1 cellular context compared by ENCODE assay signal in the genomic region with DNA sequence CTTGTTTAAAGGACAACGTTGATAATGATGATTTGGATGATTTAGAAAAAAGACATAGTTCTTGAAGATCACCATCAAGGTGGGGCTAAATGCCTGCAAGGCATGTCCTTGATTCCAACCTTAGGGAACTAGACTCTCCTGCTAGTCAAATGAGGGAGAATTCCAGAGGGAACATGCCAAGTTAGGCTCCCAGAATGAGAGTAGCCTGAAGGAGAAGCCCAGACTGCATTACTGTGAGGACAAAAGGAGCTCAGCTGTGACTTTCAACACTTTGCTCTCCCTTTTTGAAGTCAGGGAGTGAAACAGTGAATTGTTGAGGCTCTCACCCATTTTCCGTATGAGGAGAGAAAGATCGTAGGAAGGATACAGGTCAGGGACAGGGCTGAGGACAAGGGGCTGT.
TF ChIP-seq lines count a peak whose summit lies in the region.

No MANE protein-coding gene starts in this region.

TF ChIP-seq in HepG2, 621 proteins besides CTCF, POLR2A, EP300 and RAD21 (continued from another document):
- TF ChIP-seq, protein P1, sequence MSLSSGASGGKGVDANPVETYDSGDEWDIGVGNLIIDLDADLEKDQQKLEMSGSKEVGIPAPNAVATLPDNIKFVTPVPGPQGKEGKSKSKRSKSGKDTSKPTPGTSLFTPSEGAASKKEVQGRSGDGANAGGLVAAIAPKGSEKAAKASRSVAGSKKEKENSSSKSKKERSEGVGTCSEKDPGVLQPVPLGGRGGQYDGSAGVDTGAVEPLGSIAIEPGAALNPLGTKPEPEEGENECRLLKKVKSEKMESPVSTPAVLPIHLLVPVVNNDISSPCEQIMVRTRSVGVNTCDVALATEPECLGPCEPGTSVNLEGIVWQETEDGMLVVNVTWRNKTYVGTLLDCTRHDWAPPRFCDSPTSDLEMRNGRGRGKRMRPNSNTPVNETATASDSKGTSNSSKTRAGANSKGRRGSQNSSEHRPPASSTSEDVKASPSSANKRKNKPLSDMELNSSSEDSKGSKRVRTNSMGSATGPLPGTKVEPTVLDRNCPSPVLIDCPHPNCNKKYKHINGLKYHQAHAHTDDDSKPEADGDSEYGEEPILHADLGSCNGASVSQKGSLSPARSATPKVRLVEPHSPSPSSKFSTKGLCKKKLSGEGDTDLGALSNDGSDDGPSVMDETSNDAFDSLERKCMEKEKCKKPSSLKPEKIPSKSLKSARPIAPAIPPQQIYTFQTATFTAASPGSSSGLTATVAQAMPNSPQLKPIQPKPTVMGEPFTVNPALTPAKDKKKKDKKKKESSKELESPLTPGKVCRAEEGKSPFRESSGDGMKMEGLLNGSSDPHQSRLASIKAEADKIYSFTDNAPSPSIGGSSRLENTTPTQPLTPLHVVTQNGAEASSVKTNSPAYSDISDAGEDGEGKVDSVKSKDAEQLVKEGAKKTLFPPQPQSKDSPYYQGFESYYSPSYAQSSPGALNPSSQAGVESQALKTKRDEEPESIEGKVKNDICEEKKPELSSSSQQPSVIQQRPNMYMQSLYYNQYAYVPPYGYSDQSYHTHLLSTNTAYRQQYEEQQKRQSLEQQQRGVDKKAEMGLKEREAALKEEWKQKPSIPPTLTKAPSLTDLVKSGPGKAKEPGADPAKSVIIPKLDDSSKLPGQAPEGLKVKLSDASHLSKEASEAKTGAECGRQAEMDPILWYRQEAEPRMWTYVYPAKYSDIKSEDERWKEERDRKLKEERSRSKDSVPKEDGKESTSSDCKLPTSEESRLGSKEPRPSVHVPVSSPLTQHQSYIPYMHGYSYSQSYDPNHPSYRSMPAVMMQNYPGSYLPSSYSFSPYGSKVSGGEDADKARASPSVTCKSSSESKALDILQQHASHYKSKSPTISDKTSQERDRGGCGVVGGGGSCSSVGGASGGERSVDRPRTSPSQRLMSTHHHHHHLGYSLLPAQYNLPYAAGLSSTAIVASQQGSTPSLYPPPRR (CRISPR knock-in tag; IDR thresholded peaks at IDR 0.05; ENCODE audit: borderline replicate concordance) = no peak
- TF ChIP-seq ZNF12 (CRISPR knock-in tag; IDR thresholded peaks at IDR 0.05) (no peak), HIVEP1 (CRISPR knock-in tag; IDR thresholded peaks at IDR 0.05) (no peak), ZNF543 (CRISPR knock-in tag; IDR thresholded peaks at IDR 0.05) (no peak), ZNF326 (CRISPR knock-in tag; IDR thresholded peaks at IDR 0.05; ENCODE audit: borderline replicate concordance) (no peak), PHF5A (CRISPR knock-in tag; IDR thresholded peaks at IDR 0.05; ENCODE audit: low read depth, unreplicated experiment) (no peak), TBP (CRISPR knock-in tag; IDR thresholded peaks at IDR 0.05) (no peak), NFKB2 (CRISPR knock-in tag; IDR thresholded peaks at IDR 0.05; ENCODE audit: borderline replicate concordance) (no peak), SETDB1 (CRISPR knock-in tag; IDR thresholded peaks at IDR 0.05; ENCODE audit: borderline replicate concordance) (no peak), NFE2 (CRISPR knock-in tag; IDR thresholded peaks at IDR 0.05) (no peak), TMF1 (CRISPR knock-in tag; IDR thresholded peaks at IDR 0.05; ENCODE audit: low read depth) (no peak), FLYWCH1 (CRISPR knock-in tag; IDR thresholded peaks at IDR 0.05) (no peak), ZNF839 (CRISPR knock-in tag; IDR thresholded peaks at IDR 0.05; ENCODE audit: borderline replicate concordance) (no peak)
- TF ChIP-seq, protein P2, sequence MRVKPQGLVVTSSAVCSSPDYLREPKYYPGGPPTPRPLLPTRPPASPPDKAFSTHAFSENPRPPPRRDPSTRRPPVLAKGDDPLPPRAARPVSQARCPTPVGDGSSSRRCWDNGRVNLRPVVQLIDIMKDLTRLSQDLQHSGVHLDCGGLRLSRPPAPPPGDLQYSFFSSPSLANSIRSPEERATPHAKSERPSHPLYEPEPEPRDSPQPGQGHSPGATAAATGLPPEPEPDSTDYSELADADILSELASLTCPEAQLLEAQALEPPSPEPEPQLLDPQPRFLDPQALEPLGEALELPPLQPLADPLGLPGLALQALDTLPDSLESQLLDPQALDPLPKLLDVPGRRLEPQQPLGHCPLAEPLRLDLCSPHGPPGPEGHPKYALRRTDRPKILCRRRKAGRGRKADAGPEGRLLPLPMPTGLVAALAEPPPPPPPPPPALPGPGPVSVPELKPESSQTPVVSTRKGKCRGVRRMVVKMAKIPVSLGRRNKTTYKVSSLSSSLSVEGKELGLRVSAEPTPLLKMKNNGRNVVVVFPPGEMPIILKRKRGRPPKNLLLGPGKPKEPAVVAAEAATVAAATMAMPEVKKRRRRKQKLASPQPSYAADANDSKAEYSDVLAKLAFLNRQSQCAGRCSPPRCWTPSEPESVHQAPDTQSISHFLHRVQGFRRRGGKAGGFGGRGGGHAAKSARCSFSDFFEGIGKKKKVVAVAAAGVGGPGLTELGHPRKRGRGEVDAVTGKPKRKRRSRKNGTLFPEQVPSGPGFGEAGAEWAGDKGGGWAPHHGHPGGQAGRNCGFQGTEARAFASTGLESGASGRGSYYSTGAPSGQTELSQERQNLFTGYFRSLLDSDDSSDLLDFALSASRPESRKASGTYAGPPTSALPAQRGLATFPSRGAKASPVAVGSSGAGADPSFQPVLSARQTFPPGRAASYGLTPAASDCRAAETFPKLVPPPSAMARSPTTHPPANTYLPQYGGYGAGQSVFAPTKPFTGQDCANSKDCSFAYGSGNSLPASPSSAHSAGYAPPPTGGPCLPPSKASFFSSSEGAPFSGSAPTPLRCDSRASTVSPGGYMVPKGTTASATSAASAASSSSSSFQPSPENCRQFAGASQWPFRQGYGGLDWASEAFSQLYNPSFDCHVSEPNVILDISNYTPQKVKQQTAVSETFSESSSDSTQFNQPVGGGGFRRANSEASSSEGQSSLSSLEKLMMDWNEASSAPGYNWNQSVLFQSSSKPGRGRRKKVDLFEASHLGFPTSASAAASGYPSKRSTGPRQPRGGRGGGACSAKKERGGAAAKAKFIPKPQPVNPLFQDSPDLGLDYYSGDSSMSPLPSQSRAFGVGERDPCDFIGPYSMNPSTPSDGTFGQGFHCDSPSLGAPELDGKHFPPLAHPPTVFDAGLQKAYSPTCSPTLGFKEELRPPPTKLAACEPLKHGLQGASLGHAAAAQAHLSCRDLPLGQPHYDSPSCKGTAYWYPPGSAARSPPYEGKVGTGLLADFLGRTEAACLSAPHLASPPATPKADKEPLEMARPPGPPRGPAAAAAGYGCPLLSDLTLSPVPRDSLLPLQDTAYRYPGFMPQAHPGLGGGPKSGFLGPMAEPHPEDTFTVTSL (CRISPR knock-in tag; IDR thresholded peaks at IDR 0.05; ENCODE audit: borderline replicate concordance) = no peak
